Comparison of ENCODE assay signal across 9 cellular contexts in genomic region chr19:10797541-10798256, GRCh38. TPM values are rescaled to one million over a fixed set of nuclear protein-coding genes. Genes with fewer than 3 reads are reported as not detected.
DNase-seq lines count a peak whose midpoint lies in the region; ATAC-seq and TF ChIP-seq lines count a peak whose summit lies in the region.
"Had no signal": no experiment of that assay in that cellular context is flagged by ENCODE, and none has a peak within 500 bp of the region (broad histone marks: within the 10 kb centered on the region; RNA-seq: fewer than 3 reads in every experiment).

No MANE protein-coding gene starts in this region.

- TF ChIP-seq POLR2A in uterus (IDR thresholded peaks at IDR 0.05) = no peak

- TF ChIP-seq CTCF in lung (IDR thresholded peaks at IDR 0.05; ENCODE audit: control extremely low read depth, extremely low read depth) = no peak
- no peak for TF ChIP-seq CTCF in mammary epithelial cell (conservative IDR thresholded peaks at IDR 0.05 in 1 of 2, IDR thresholded peaks at IDR 0.05 in 1 of 2; ENCODE audit: extremely low read depth in 1 of 2, insufficient read depth in 1 of 2, low read depth in 1 of 2, low read length in 2 of 2)
- no peak for TF ChIP-seq CTCF in uterus (IDR thresholded peaks at IDR 0.05)

- no peaks in the 10 kb centered on the region for H4K20me1 ChIP-seq in mammary epithelial cell (ENCODE audit: insufficient read depth, low read length)

- H3K4me3 ChIP-seq in lung = no peak overlapping the region
- H3K4me3 ChIP-seq in mammary epithelial cell (replicated peaks in 1 of 3; ENCODE audit: insufficient read depth in 1 of 3, low read depth in 2 of 3, low read length in 3 of 3) = no peak overlapping the region
- H3K4me3 ChIP-seq in HAP-1 = no peak overlapping the region
- no peak overlapping the region for H3K4me3 ChIP-seq in uterus

- DNase-seq in NK-92 (lab: John Stamatoyannopoulos, UW; ENCODE audit: unreplicated experiment) (peak; percentile 39), lung (ENCODE audit: low spot score) (no peak), mammary epithelial cell (no peak), HAP-1 (ENCODE audit: low spot score in 2 of 2) (no peak), uterus (no peak)
- DNase-seq in activated T-cell treated with anti-CD3 and anti-CD28 coated beads, Interleukin-2, amount 50 U/mL, for 72 hours = peak; percentile 94
- DNase-seq in stimulated activated CD8-positive, alpha-beta memory T cell treated with anti-CD3 and anti-CD28 coated beads, Interleukin-7, amount 100 ng/mL, for 1 hour (ENCODE audit: low read depth in 2 of 2) = peak; percentile 68 to 83

- ATAC-seq in activated T-cell treated with anti-CD3 and anti-CD28 coated beads, Interleukin-2, amount 50 U/mL, for 72 hours (replicated peaks in 1 of 2) = peak; percentile 93 to 95
- ATAC-seq in lung (ENCODE audit: insufficient read depth, low FRiP score) = peak; percentile 55
- no peak for ATAC-seq in GM19023 (IDR thresholded peaks at IDR 0.05; ENCODE audit: unreplicated experiment)
- ATAC-seq: left lobe of liver had no signal

- no peak overlapping the region for H3K9ac ChIP-seq in mammary epithelial cell (ENCODE audit: insufficient read depth, low read length)

- CTCF ChIA-PET in mammary epithelial cell (lab: Charles Lee; ENCODE audit: low non-redundant PET) = no interaction called here

- H2AFZ ChIP-seq in mammary epithelial cell (ENCODE audit: low read depth, low read length) = no peak overlapping the region

- H3K9me3 Mint-ChIP-seq in activated T-cell treated with anti-CD3 and anti-CD28 coated beads, Interleukin-2, amount 50 U/mL, for 72 hours = no peaks in the 10 kb centered on the region

- dilution Hi-C loops in mammary epithelial cell (cut with HindIII; ENCODE audit: low sequenced_read_pairs) = no loop called here

- in situ Hi-C loops in mammary epithelial cell (cut with MboI; ENCODE audit: low sequenced_read_pairs in 2 of 2) = no loop called here
- in situ Hi-C loops in HAP-1 (cut with MboI; ENCODE audit: low sequenced_read_pairs) = no loop called here

- H3K4me2 ChIP-seq in mammary epithelial cell (ENCODE audit: insufficient read depth, low read depth, low read length) = no peak overlapping the region

- peaks cover 34% of the 10 kb centered on the region for H3K4me1 Mint-ChIP-seq in activated T-cell treated with anti-CD3 and anti-CD28 coated beads, Interleukin-2, amount 50 U/mL, for 72 hours (ENCODE audit: low read depth)

- no peaks in the 10 kb centered on the region for H3K27me3 ChIP-seq in lung (ENCODE audit: control insufficient read depth, insufficient read depth)
- H3K27me3 ChIP-seq in mammary epithelial cell (ENCODE audit: insufficient read depth, low read length) = no peaks in the 10 kb centered on the region
- H3K27me3 ChIP-seq in HAP-1 (ENCODE audit: low read depth) = no peaks in the 10 kb centered on the region
- H3K27me3 ChIP-seq in uterus = no peaks in the 10 kb centered on the region

- H3K36me3 ChIP-seq in lung (ENCODE audit: control insufficient read depth in 2 of 2, insufficient read depth in 2 of 2, low read length in 2 of 2) = peaks cover 10 to 61% of the 10 kb centered on the region in 2 donors
- H3K36me3 ChIP-seq in mammary epithelial cell (ENCODE audit: insufficient read depth, low read length) = peaks cover 13% of the 10 kb centered on the region
- H3K36me3 ChIP-seq in HAP-1 (replicated peaks) = peaks cover 35% of the 10 kb centered on the region
- H3K36me3 ChIP-seq in uterus = no peaks in the 10 kb centered on the region

- H3K79me2 ChIP-seq in mammary epithelial cell (ENCODE audit: insufficient read depth, low read length) = no peaks in the 10 kb centered on the region

- peak overlapping the region; percentile 89 to 90 for H3K4me3 Mint-ChIP-seq in activated T-cell treated with anti-CD3 and anti-CD28 coated beads, Interleukin-2, amount 50 U/mL, for 72 hours

- no TSS peak for BruUV-seq in mammary epithelial cell (replicated peaks; lab: Mats Ljungman, UMichigan)

- no peaks in the 10 kb centered on the region for H3K4me1 ChIP-seq in lung (ENCODE audit: control insufficient read depth in 2 of 2, insufficient read depth in 2 of 2, low read length in 2 of 2)
- no peaks in the 10 kb centered on the region for H3K4me1 ChIP-seq in mammary epithelial cell (ENCODE audit: insufficient read depth, low read length)
- no peaks in the 10 kb centered on the region for H3K4me1 ChIP-seq in HAP-1
- no peaks in the 10 kb centered on the region for H3K4me1 ChIP-seq in uterus

- peaks cover 4 to 17% of the 10 kb centered on the region in 2 donors for H3K36me3 Mint-ChIP-seq in activated T-cell treated with anti-CD3 and anti-CD28 coated beads, Interleukin-2, amount 50 U/mL, for 72 hours (ENCODE audit: insufficient read depth in 2 of 2)

- H3K9me3 ChIP-seq in lung (ENCODE audit: control insufficient read depth in 2 of 2, insufficient read depth in 1 of 2, low read length in 1 of 2) (no peaks in the 10 kb centered on the region), mammary epithelial cell (replicated peaks; ENCODE audit: insufficient read depth, low read length) (no peaks in the 10 kb centered on the region), HAP-1 (no peaks in the 10 kb centered on the region), uterus (no peaks in the 10 kb centered on the region)

- WGBS in lung, 2 donors = 73 to 75% methylated on average over 19 of the region's 19 CpGs
- WGBS in mammary epithelial cell (ENCODE audit: low coverage, missing lambda C conversion rate) = 75% methylated on average over 19 of the region's 19 CpGs

- intact Hi-C loops in mammary epithelial cell (cut with micrococcal nuclease) (no loop called here), uterus (cut with DNase I; ENCODE audit: low total_unique reads) (no loop called here)

- H3K27ac Mint-ChIP-seq in activated T-cell treated with anti-CD3 and anti-CD28 coated beads, Interleukin-2, amount 50 U/mL, for 72 hours = peak overlapping the region; percentile 95

- no peak overlapping the region for H3K27ac ChIP-seq in lung (ENCODE audit: low read depth in 1 of 2, low read length in 1 of 2)
- no peak overlapping the region for H3K27ac ChIP-seq in mammary epithelial cell (ENCODE audit: insufficient read depth, low read depth, low read length)
- no peak overlapping the region for H3K27ac ChIP-seq in uterus

- no peaks in the 10 kb centered on the region for H3K27me3 Mint-ChIP-seq in activated T-cell treated with anti-CD3 and anti-CD28 coated beads, Interleukin-2, amount 50 U/mL, for 72 hours (ENCODE audit: low read depth)

RNA-seq across cellular contexts. Expression of gene TMED1, which starts 38.3 kb away (rescaled TPM):
- total RNA-seq in activated T-cell treated with anti-CD3 and anti-CD28 coated beads, Interleukin-2, amount 50 U/mL, for 72 hours = 10 to 100 TPM; 19.6 to 21.1 TPM
- total RNA-seq in lung = 10 to 100 TPM; 30.6 to 37.2 TPM
- 10 to 100 TPM; 25.8 to 49.8 TPM for polyA plus RNA-seq in lung
- 10 to 100 TPM; 21.3 to 26.7 TPM for total RNA-seq in mammary epithelial cell
- polyA plus RNA-seq in mammary epithelial cell = 34.4 TPM
- polyA minus RNA-seq in mammary epithelial cell = 11.4 TPM
- total RNA-seq in uterus = 10 to 100 TPM in 3 of 4 donors, 1 to 10 TPM in 1; 7.2 to 57.0 (median 27.2) TPM

RNA-seq across cellular contexts. Expression of gene C19orf38, which starts 50.5 kb away (rescaled TPM):
- total RNA-seq in activated T-cell treated with anti-CD3 and anti-CD28 coated beads, Interleukin-2, amount 50 U/mL, for 72 hours = 1 to 10 TPM; 6.2 to 9.9 TPM
- total RNA-seq in lung (1 to 10 TPM; 7.5 to 9.0 TPM), mammary epithelial cell (under 1 TPM; 0.33 to 0.50 TPM), uterus (10 to 100 TPM in 1 of 4 donors, 1 to 10 TPM in 1, not detected in 2; 2.7 to 25.9 TPM)
- polyA plus RNA-seq in lung (10 to 100 TPM in 1 of 2 donors, 1 to 10 TPM in 1; 4.2 to 48.7 TPM), mammary epithelial cell (0.07 TPM)
- not detected for polyA minus RNA-seq in mammary epithelial cell

Comparison
In these comparisons a context has a peak if more than half of its experiments do, and no peak if none do; other contexts are left out.
1. DNase-seq: peak in NK-92 (single experiment), activated T-cell treated with anti-CD3 and anti-CD28 coated beads, Interleukin-2, amount 50 U/mL, for 72 hours (2 of 2) and stimulated activated CD8-positive, alpha-beta memory T cell treated with anti-CD3 and anti-CD28 coated beads, Interleukin-7, amount 100 ng/mL, for 1 hour (2 of 2); none in lung (single experiment), mammary epithelial cell (single experiment), HAP-1 (0 of 2) and uterus (0 of 2).